In the genomic region with DNA sequence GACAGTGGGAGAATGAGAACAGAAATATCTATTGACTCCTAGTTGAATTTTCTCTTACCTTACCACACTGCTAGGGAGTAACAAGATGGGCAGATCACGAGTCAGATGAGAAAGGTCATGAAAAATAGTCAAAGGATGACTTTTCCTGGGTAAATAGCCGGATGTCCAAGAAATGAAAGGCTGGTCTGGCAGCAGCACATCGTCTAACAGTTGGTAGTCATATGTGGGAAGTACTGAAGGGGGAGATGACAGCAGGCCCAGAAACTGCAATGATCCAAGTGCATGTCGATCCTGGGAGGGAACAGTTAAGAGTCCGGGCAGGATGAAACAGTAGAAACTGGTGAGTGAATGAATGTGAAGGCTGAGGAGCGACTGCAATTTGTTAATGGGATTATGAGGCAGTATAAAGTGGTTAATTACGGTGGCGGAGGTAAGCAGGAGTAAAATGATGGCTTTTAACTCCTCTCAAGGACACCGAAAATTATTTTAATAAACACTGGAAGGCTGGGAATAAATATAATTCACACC, we compare ENCODE assay signal across 8 cellular contexts. TPM values are rescaled to one million over a fixed set of nuclear protein-coding genes. Genes with fewer than 3 reads are reported as not detected.
DNase-seq lines count a peak whose midpoint lies in the region; ATAC-seq, FAIRE-seq and TF ChIP-seq lines count a peak whose summit lies in the region.

No MANE protein-coding gene starts in this region.

- peaks cover 50% of the 10 kb centered on the region for H3K79me2 ChIP-seq in hepatocyte

- H3K9me3 ChIP-seq in A549: no peaks in the 10 kb centered on the region
- H3K9me3 ChIP-seq in hepatocyte (ENCODE audit: low read depth): no peaks in the 10 kb centered on the region
- no peaks in the 10 kb centered on the region for H3K9me3 ChIP-seq in gastrocnemius medialis

- peak overlapping the region; percentile 97 for H2AFZ ChIP-seq in hepatocyte

- TF ChIP-seq EP300 in A549 (IDR thresholded peaks at IDR 0.05): no peak

- H3K27ac ChIP-seq in A549 (peak overlapping the region; percentile 96 to 98), hepatocyte (peak overlapping the region; percentile 100), gastrocnemius medialis (peak overlapping the region; percentile 97 to 100 (median 99))

- intact Hi-C loops in gastrocnemius medialis (cut with DNase I; ENCODE audit: low total_unique reads): loop anchor here (2.0 to 5.0 kb wide), 3 partner anchors 41 to 237 kb away; partner anchors contain the start of genes RAD52 and WNK1

- DNase-seq in A549 (ENCODE audit: low read depth in 1 of 2, low spot score in 1 of 2): peak; percentile 61 to 75
- peak; percentile 72 for DNase-seq in GM04504 (ENCODE audit: low read depth)
- peak; percentile 41 for DNase-seq in NCI-H524 treated with DMSO at 0.1 percent for 48 hours (lab: John Stamatoyannopoulos, UW)
- DNase-seq in astrocyte of the cerebellum (ENCODE audit: low read depth): peak; percentile 22
- peak; percentile 49 for DNase-seq in hepatocyte (ENCODE audit: low spot score)
- peak; percentile 12 to 22 for DNase-seq in gastrocnemius medialis

- H3K4me1 ChIP-seq in A549 (peaks cover 32% of the 10 kb centered on the region), hepatocyte (ENCODE audit: insufficient read depth) (peaks cover 23% of the 10 kb centered on the region), gastrocnemius medialis (peaks cover 30 to 35% of the 10 kb centered on the region in 2 donors)

- no peaks in the 10 kb centered on the region for H3K27me3 ChIP-seq in hepatocyte
- no peaks in the 10 kb centered on the region for H3K27me3 ChIP-seq in gastrocnemius medialis

- TF ChIP-seq CTCF in A549 (IDR thresholded peaks at IDR 0.05) (no peak), astrocyte of the cerebellum (IDR thresholded peaks at IDR 0.05; ENCODE audit: low read depth, low read length, missing control alignments) (peak; percentile 18), hepatocyte (IDR thresholded peaks at IDR 0.05; ENCODE audit: poor library complexity) (no peak), gastrocnemius medialis (IDR thresholded peaks at IDR 0.05 in 4 of 5, conservative IDR thresholded peaks at IDR 0.05 in 1 of 5) (no peak)

- no peaks in the 10 kb centered on the region for H4K20me1 ChIP-seq in hepatocyte (ENCODE audit: insufficient read depth, poor library complexity, severe bottlenecking)

- CTCF ChIA-PET in A549 (lab: Yijun Ruan, JAX): interaction anchor here (0.6 to 1.2 kb wide), 2 partner anchors 42 to 103 kb away, joined by 3 to 6 read pairs; no protein-coding TSS in a partner anchor

- POLR2A ChIA-PET in A549 (lab: Yijun Ruan, JAX): interaction anchor here (0.5 to 3.0 kb wide), 4 partner anchors 9 to 593 kb away, joined by 5 to 20 read pairs (median 6); partner anchors contain the start of gene RAD52

- WGBS in A549 (ENCODE audit: missing lambda C conversion rate): 7% methylated on average over 9 of the region's 9 CpGs
- WGBS in hepatocyte (ENCODE audit: low lambda C conversion rate, missing lambda C conversion rate): 12% methylated on average over 9 of the region's 9 CpGs

- H3K4me2 ChIP-seq in A549 (peak overlapping the region; percentile 97), hepatocyte (peak overlapping the region; percentile 89)

- in situ Hi-C loops in astrocyte of the cerebellum (cut with HindIII; ENCODE audit: low sequenced_read_pairs): no loop called here
- in situ Hi-C loops in gastrocnemius medialis (cut with MboI; ENCODE audit: low sequenced_read_pairs in 4 of 4): loop anchor here in 2 of 4 donors (25.0 kb wide), 1 partner anchor 597 kb away; the partner anchor contains the start of gene FBXL14 (in 2 of the 2)

- FAIRE-seq in A549 (lab: Jason Lieb, UNC): no peak

- TF ChIP-seq RAD21 in A549 (conservative IDR thresholded peaks at IDR 0.05 in 1 of 2, IDR thresholded peaks at IDR 0.05 in 1 of 2): no peak

- no peaks in the 10 kb centered on the region for H3K36me3 ChIP-seq in hepatocyte (replicated peaks; ENCODE audit: insufficient read depth, low read depth)
- H3K36me3 ChIP-seq in gastrocnemius medialis: peaks cover 0 to 5% of the 10 kb centered on the region in 2 donors

- H3K4me3 ChIP-seq in A549: peak overlapping the region; percentile 93
- H3K4me3 ChIP-seq in astrocyte of the cerebellum (ENCODE audit: low read depth, low read length): peak overlapping the region; percentile 74
- peak overlapping the region; percentile 92 for H3K4me3 ChIP-seq in hepatocyte
- peak overlapping the region; percentile 76 to 96 (median 90) for H3K4me3 ChIP-seq in gastrocnemius medialis

- ATAC-seq in A549 (peak in 1 of 2 experiments; percentile 65; a peak in 3 of 6 replicates), gastrocnemius medialis (peak; percentile 18 to 21), HG02678 (IDR thresholded peaks at IDR 0.05; ENCODE audit: unreplicated experiment) (no peak), HG03342 (IDR thresholded peaks at IDR 0.05; ENCODE audit: unreplicated experiment) (no peak)

- TF ChIP-seq POLR2A in A549 (IDR thresholded peaks at IDR 0.05; ENCODE audit: low read length): peak; percentile 28; the same call in 1 of the 2 replicates
- TF ChIP-seq POLR2A in gastrocnemius medialis (IDR thresholded peaks at IDR 0.05): no peak

- H3K9me2 ChIP-seq in hepatocyte (replicated peaks; ENCODE audit: insufficient read depth): no peaks in the 10 kb centered on the region

TF ChIP-seq in A549, 52 proteins besides CTCF, POLR2A, EP300 and RAD21:
- TF ChIP-seq ZC3H11A (IDR thresholded peaks at IDR 0.05) (no peak), GATA3 (IDR thresholded peaks at IDR 0.05; ENCODE audit: borderline replicate concordance) (no peak), EHF (CRISPR knock-in tag; IDR thresholded peaks at IDR 0.05) (no peak), BCL3 (IDR thresholded peaks at IDR 0.05) (no peak), CBX8 (IDR thresholded peaks at IDR 0.05) (no peak), ZFP36 (IDR thresholded peaks at IDR 0.05; ENCODE audit: borderline replicate concordance, partially characterized antibody) (no peak), POLR2AphosphoS2 (conservative IDR thresholded peaks at IDR 0.05; ENCODE audit: low read length) (no peak), JUNB (IDR thresholded peaks at IDR 0.05) (no peak), MAX (IDR thresholded peaks at IDR 0.05) (no peak), FOXS1 (CRISPR knock-in tag; IDR thresholded peaks at IDR 0.05) (no peak), HOXA7 (CRISPR knock-in tag; IDR thresholded peaks at IDR 0.05) (no peak), HDAC2 (IDR thresholded peaks at IDR 0.05) (no peak), KDM1A (IDR thresholded peaks at IDR 0.05; ENCODE audit: low read depth) (no peak), FOSB (CRISPR knock-in tag; IDR thresholded peaks at IDR 0.05) (no peak)
- TF ChIP-seq, protein P1, sequence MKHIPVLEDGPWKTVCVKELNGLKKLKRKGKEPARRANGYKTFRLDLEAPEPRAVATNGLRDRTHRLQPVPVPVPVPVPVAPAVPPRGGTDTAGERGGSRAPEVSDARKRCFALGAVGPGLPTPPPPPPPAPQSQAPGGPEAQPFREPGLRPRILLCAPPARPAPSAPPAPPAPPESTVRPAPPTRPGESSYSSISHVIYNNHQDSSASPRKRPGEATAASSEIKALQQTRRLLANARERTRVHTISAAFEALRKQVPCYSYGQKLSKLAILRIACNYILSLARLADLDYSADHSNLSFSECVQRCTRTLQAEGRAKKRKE (CRISPR knock-in tag; IDR thresholded peaks at IDR 0.05; ENCODE audit: low read depth): no peak
TF ChIP-seq in A549: peak in this region for 0.

RNA-seq across cellular contexts. Expression of gene ERC1, which starts 1.2 kb away (rescaled TPM):
- 20.9 and 23.6 TPM in 2 replicates for polyA plus RNA-seq in A549 (2011; rRNA removed)
- 6.5 and 11.9 TPM in 2 replicates for polyA plus RNA-seq in A549 (2012; cell fraction: cytosol; rRNA removed)
- 9.8 and 13.5 TPM in 2 replicates for polyA plus RNA-seq in A549 (2012; cell fraction: nucleus; rRNA removed)
- 12.6 to 14.2 TPM (median 13.6 TPM) in 3 replicates for polyA plus RNA-seq in A549 (2017; fragmentation: RNase III; extraction: RNeasy Plus Mini Kit Qiagen cat#74134 plus additional on column Dnase treatment)
- polyA minus RNA-seq in A549 (2011; rRNA and poly(A)+ RNA removed): 56.9 and 91.7 TPM in 2 replicates
- total RNA-seq in hepatocyte: 23.8 and 29.7 TPM in 2 replicates
- 18.4 and 25.3 TPM in 2 replicates for polyA plus RNA-seq in hepatocyte
- 10 to 100 TPM; 20.3 to 39.1 (median 23.5) TPM for total RNA-seq in gastrocnemius medialis

RNA-seq across cellular contexts. Expression of gene RAD52, which starts 40.3 kb away (rescaled TPM):
- polyA plus RNA-seq in A549 (2011; rRNA removed) (23.6 and 29.6 TPM in 2 replicates), A549 (2017; fragmentation: RNase III; extraction: RNeasy Plus Mini Kit Qiagen cat#74134 plus additional on column Dnase treatment) (11.6 to 12.9 TPM (median 12.9 TPM) in 3 replicates), hepatocyte (6.3 and 6.6 TPM in 2 replicates)
- polyA plus RNA-seq in A549 (2012; cell fraction: cytosol; rRNA removed): 9.8 and 10.5 TPM in 2 replicates
- 23.3 and 25.0 TPM in 2 replicates for polyA plus RNA-seq in A549 (2012; cell fraction: nucleus; rRNA removed)
- polyA minus RNA-seq in A549 (2011; rRNA and poly(A)+ RNA removed): 46.8 and 53.9 TPM in 2 replicates
- total RNA-seq in hepatocyte (11.8 and 13.4 TPM in 2 replicates), gastrocnemius medialis (10 to 100 TPM; 11.3 to 21.0 (median 14.3) TPM)

Comparison
In these comparisons a context has a peak if more than half of its experiments do, and no peak if none do; other contexts are left out.
1. ATAC-seq: peak in gastrocnemius medialis (2 of 2); none in HG02678 (single experiment) and HG03342 (single experiment).
2. DNase-seq: peak in every context shown above with its lines; median percentile 72 in GM04504; 68 in A549; 49 in hepatocyte; 41 in NCI-H524 treated with DMSO at 0.1 percent for 48 hours; 22 in astrocyte of the cerebellum; 17 in gastrocnemius medialis.
3. Peak in every context shown above with its lines, with median percentiles within 50 percentile points of each other: H3K27ac ChIP-seq and H3K4me3 ChIP-seq.